Comparison of ENCODE assay signal across 9 cellular contexts in the genomic region with DNA sequence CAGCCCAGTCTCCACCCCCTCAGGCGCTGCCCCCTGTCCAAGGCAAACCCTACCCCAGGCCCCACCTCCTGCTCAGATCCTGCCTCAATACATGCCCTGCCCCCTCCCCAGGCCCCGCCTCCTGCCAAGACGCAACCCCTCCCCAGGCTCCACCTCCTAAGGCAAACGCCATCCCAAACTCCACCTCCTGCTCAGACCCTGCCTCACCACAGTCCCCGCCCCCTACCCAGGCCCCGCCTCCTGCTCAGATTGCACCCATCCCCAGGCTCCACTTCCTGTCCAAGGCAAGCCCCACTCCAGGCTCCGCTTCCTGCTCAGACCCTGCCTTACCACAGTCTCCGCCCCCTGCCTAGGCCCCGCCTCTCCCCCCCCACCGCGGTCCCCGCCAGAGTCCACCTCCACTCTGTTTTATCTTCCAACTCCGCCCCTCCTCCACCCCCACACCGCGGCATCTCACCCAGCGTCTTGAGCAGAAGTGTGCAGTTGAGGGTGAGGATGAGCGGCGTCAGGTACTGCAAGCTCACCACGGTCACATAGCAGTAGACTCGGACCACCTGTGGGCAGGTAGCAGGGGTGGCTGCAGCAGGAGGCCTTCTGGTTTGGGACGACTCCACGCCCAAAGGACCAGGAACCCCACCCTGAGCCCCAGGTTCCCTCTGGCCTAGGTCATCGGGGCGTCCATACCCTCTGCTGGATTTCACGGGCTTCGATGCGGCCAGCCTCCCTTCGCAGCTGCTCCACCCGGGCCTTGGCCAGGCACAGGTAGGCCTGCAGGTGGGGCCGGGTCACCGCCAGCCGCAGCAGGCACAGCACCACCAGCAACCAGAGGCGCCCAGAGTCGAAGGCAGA. TPM values are rescaled to one million over a fixed set of nuclear protein-coding genes. Genes with fewer than 3 reads are reported as not detected.
DNase-seq lines count a peak whose midpoint lies in the region; ATAC-seq and TF ChIP-seq lines count a peak whose summit lies in the region.
"Had no signal": no experiment of that assay in that cellular context is flagged by ENCODE, and none has a peak within 500 bp of the region (broad histone marks: within the 10 kb centered on the region; RNA-seq: fewer than 3 reads in every experiment).

No MANE protein-coding gene starts in this region.

- H3K4me3 Mint-ChIP-seq in neural crest cell = no peak overlapping the region

- no peaks in the 10 kb centered on the region for H3K27me3 Mint-ChIP-seq in neural crest cell (ENCODE audit: low read depth)

- peaks cover 5% of the 10 kb centered on the region for H3K36me3 ChIP-seq in GM06990 (ENCODE audit: control insufficient read depth, insufficient read depth, low read length)

- H3K36me3 Mint-ChIP-seq in neural crest cell (ENCODE audit: low read depth) = peaks cover 20% of the 10 kb centered on the region

- TF ChIP-seq CTCF in GM06990 (IDR thresholded peaks at IDR 0.05; ENCODE audit: insufficient read depth, low read length, poor library complexity, severe bottlenecking) (no peak), neural crest cell (conservative IDR thresholded peaks at IDR 0.05) (no peak)

- no peaks in the 10 kb centered on the region for H3K27me3 ChIP-seq in GM06990 (replicated peaks; ENCODE audit: control insufficient read depth, insufficient read depth, low read length)

- ATAC-seq in esophagus mucosa = peak; percentile 24
- ATAC-seq in GM18870 (IDR thresholded peaks at IDR 0.05; ENCODE audit: unreplicated experiment) = no peak

- DNase-seq in GM06990 (ENCODE audit: extremely low read depth, insufficient read length) (peak; percentile 52), NCI-H460 (ENCODE audit: extremely low read depth, low read depth) (peak; percentile 5), neural crest cell (ENCODE audit: low read depth, low spot score) (peak; percentile 79), NCI-H1417 treated with DMSO at 0.1 percent for 48 hours (lab: John Stamatoyannopoulos, UW) (no peak), NCI-H2171 treated with DMSO at 0.1 percent for 48 hours (lab: John Stamatoyannopoulos, UW) (no peak), NCI-H2081 (lab: John Stamatoyannopoulos, UW) (no peak)
- DNase-seq: activated gamma-delta T cell treated with Interleukin-2 at 50 U/mL for 16 hours had no signal

- H3K9me3 Mint-ChIP-seq in neural crest cell = peaks cover 8% of the 10 kb centered on the region

- no peaks in the 10 kb centered on the region for H3K4me1 Mint-ChIP-seq in neural crest cell

- H3K27ac Mint-ChIP-seq in neural crest cell (ENCODE audit: unreplicated experiment) = no peak overlapping the region

- no peak overlapping the region for H3K4me3 ChIP-seq in GM06990 (replicated peaks; ENCODE audit: low read depth, low read length)

RNA-seq across cellular contexts. Expression of gene TMEM161A, which starts 17.7 kb away (rescaled TPM):
- total RNA-seq in NCI-H460 (2014; rRNA removed; shearing (Covaris generic)) = 38.7 and 44.9 TPM in 2 replicates
- 72.4 and 75.9 TPM in 2 replicates for polyA plus RNA-seq in NCI-H460 (2014; cell fraction: nucleus; rRNA removed)
- total RNA-seq in esophagus mucosa (18.7 TPM), neural crest cell (42.8 and 44.8 TPM in 2 replicates)

RNA-seq across cellular contexts. Expression of gene MEF2B, which starts 49.5 kb away (rescaled TPM):
- 0.32 and 0.59 TPM in 2 replicates for total RNA-seq in NCI-H460 (2014; rRNA removed; shearing (Covaris generic))
- polyA plus RNA-seq in NCI-H460 (2014; cell fraction: nucleus; rRNA removed) = not detected in 2 replicates
- total RNA-seq in esophagus mucosa (1.4 TPM), neural crest cell (1.4 and 1.5 TPM in 2 replicates)

RNA-seq across cellular contexts. Expression of gene SLC25A42, which starts 56.7 kb away (rescaled TPM):
- total RNA-seq in NCI-H460 (2014; rRNA removed; shearing (Covaris generic)) = 0.87 and 1.6 TPM in 2 replicates
- 1.6 and 2.4 TPM in 2 replicates for polyA plus RNA-seq in NCI-H460 (2014; cell fraction: nucleus; rRNA removed)
- total RNA-seq in esophagus mucosa (2.5 TPM), neural crest cell (10.5 and 11.1 TPM in 2 replicates)

Comparison
In these comparisons a context has a peak if more than half of its experiments do, and no peak if none do; other contexts are left out.
1. DNase-seq: peak in GM06990 (single experiment), NCI-H460 (single experiment) and neural crest cell (single experiment); none in NCI-H1417 treated with DMSO at 0.1 percent for 48 hours (single experiment), NCI-H2171 treated with DMSO at 0.1 percent for 48 hours (single experiment) and NCI-H2081 (0 of 2).